In genomic region chr10:130338588-130339070, GRCh38 we compare ENCODE assay signal across 29 cellular contexts.
"Had no signal": no experiment of that assay in that cellular context is flagged by ENCODE, and none has a peak within 500 bp of the region (broad histone marks: within the 10 kb centered on the region; RNA-seq: fewer than 3 reads in every experiment).

No MANE protein-coding gene starts in this region.

- H3K9me3 ChIP-seq: adrenal gland, body of pancreas, breast epithelium, SJCRH30 had no signal

- H3K27me3 ChIP-seq: adrenal gland, body of pancreas, SJCRH30 had no signal

- H3K27ac ChIP-seq: adrenal gland, body of pancreas, breast epithelium, SJCRH30, SK-N-MC, WERI-Rb-1 had no signal

- H3K27ac Mint-ChIP-seq: activated naive CD4-positive, alpha-beta T cell treated with anti-CD3 and anti-CD28 coated beads for 36 hours; activated T-helper 1 cell treated with anti-CD3 and anti-CD28 coated beads, Interleukin-12 subunit alpha, Interleukin-12 subunit beta, Interleukin-2, Interleukin-4 antibody, amounts not matched to agents 30 ng/mL and 10 ng/mL and 1 ng/mL, durations not matched to agents 14 hours and 24 hours and 36 hours had no signal

- FAIRE-seq: astrocyte had no signal

- H3K4me1 ChIP-seq: adrenal gland, body of pancreas, breast epithelium, SJCRH30 had no signal

- H3K9me3 Mint-ChIP-seq: activated naive CD4-positive, alpha-beta T cell treated with anti-CD3 and anti-CD28 coated beads for 36 hours; activated naive CD4-positive, alpha-beta T cell treated with anti-CD3 and anti-CD28 coated beads, Interleukin-2, amount 50 U/mL, for 72 hours; activated T-cell treated with anti-CD3 and anti-CD28 coated beads, Interleukin-2, amount 50 U/mL, for 4 hours; activated T-helper 1 cell treated with anti-CD3 and anti-CD28 coated beads, Interleukin-12 subunit alpha, Interleukin-12 subunit beta, Interleukin-2, Interleukin-4 antibody, amounts not matched to agents 30 ng/mL and 10 ng/mL and 1 ng/mL, durations not matched to agents 14 hours and 24 hours and 36 hours had no signal

- ATAC-seq: activated naive CD4-positive, alpha-beta T cell treated with anti-CD3 and anti-CD28 coated beads, Interleukin-2, amount 50 U/mL, for 72 hours; activated T-cell treated with anti-CD3 and anti-CD28 coated beads, Interleukin-2, amount 50 U/mL, for 4 hours; body of pancreas; Panc1 had no signal

- H3K4me3 ChIP-seq: adrenal gland, body of pancreas, breast epithelium, SJCRH30, SK-N-MC had no signal

- H3K4me3 Mint-ChIP-seq: activated naive CD4-positive, alpha-beta T cell treated with anti-CD3 and anti-CD28 coated beads for 36 hours; activated T-cell treated with anti-CD3 and anti-CD28 coated beads, Interleukin-2, amount 50 U/mL, for 4 hours; activated T-helper 1 cell treated with anti-CD3 and anti-CD28 coated beads, Interleukin-12 subunit alpha, Interleukin-12 subunit beta, Interleukin-2, Interleukin-4 antibody, amounts not matched to agents 30 ng/mL and 10 ng/mL and 1 ng/mL, durations not matched to agents 14 hours and 24 hours and 36 hours had no signal

- H3K36me3 ChIP-seq: adrenal gland, breast epithelium, SJCRH30, WERI-Rb-1 had no signal

- H3K36me3 Mint-ChIP-seq: activated naive CD4-positive, alpha-beta T cell treated with anti-CD3 and anti-CD28 coated beads, Interleukin-2, amount 50 U/mL, for 72 hours had no signal

- DNase-seq: activated CD4-positive, alpha-beta T cell treated with anti-CD3 and anti-CD28 coated beads for 1 hour; activated CD4-positive, alpha-beta T cell treated with anti-CD3 and anti-CD28 coated beads for 48 hours; activated CD4-positive, alpha-beta T cell treated with anti-CD3 and anti-CD28 coated beads, Interleukin-2, amount 50 U/mL, for 48 hours; activated CD4-positive, CD25-positive, alpha-beta regulatory T cell; activated gamma-delta T cell treated with Interleukin-2 at 50 U/mL for 16 hours; activated naive CD4-positive, alpha-beta T cell treated with anti-CD3 and anti-CD28 coated beads for 36 hours; activated T-cell treated with anti-CD3 and anti-CD28 coated beads for 4 hours; activated T-cell treated with anti-CD3 and anti-CD28 coated beads, Interleukin-2, amount 50 U/mL, for 4 hours; body of pancreas; KG1; MM.1S; MV-4-11; NCI-H1092; NCI-H1436 treated with DMSO at 0.1 percent for 48 hours; NCI-H1694 treated with DMSO at 0.1 percent for 48 hours; NCI-H2029; NCI-H345; NCI-H524 treated with DMSO at 0.1 percent for 48 hours; SHP77; SJCRH30; T1000; WERI-Rb-1 had no signal
